In genomic region chr16:77434022-77434364, GRCh38 we compare ENCODE assay signal across 1 cellular context.
TF ChIP-seq lines count a peak whose summit lies in the region.

No MANE protein-coding gene starts in this region.

TF ChIP-seq in A549, 52 proteins besides CTCF, POLR2A, EP300 and RAD21:
- TF ChIP-seq REST (IDR thresholded peaks at IDR 0.05) (no peak), USF2 (IDR thresholded peaks at IDR 0.05) (no peak), NPAS2 (CRISPR knock-in tag; IDR thresholded peaks at IDR 0.05; ENCODE audit: borderline replicate concordance) (no peak), BCL3 (IDR thresholded peaks at IDR 0.05) (no peak), PHF8 (IDR thresholded peaks at IDR 0.05; ENCODE audit: borderline replicate concordance, low read depth) (no peak), E2F6 (IDR thresholded peaks at IDR 0.05; ENCODE audit: borderline replicate concordance, low read depth) (no peak), CBX8 (IDR thresholded peaks at IDR 0.05) (no peak), HES2 (IDR thresholded peaks at IDR 0.05) (no peak), ZFP36 (IDR thresholded peaks at IDR 0.05; ENCODE audit: borderline replicate concordance, partially characterized antibody) (no peak), RFX5 (IDR thresholded peaks at IDR 0.05) (no peak), HEYL (CRISPR knock-in tag; IDR thresholded peaks at IDR 0.05) (no peak), HMGXB4 (CRISPR knock-in tag; IDR thresholded peaks at IDR 0.05; ENCODE audit: borderline replicate concordance) (no peak), RARB (CRISPR knock-in tag; IDR thresholded peaks at IDR 0.05) (no peak), MAFK (IDR thresholded peaks at IDR 0.05; ENCODE audit: partially characterized antibody) (no peak), EHMT2 (IDR thresholded peaks at IDR 0.05; ENCODE audit: low read depth) (no peak), RNF2 (IDR thresholded peaks at IDR 0.05; ENCODE audit: borderline replicate concordance, low read depth) (no peak), RCOR1 (IDR thresholded peaks at IDR 0.05; ENCODE audit: low read depth, low read length) (no peak), EHF (CRISPR knock-in tag; IDR thresholded peaks at IDR 0.05) (no peak)
